In genomic region chr18:21786526-21786925, GRCh38 we compare ENCODE assay signal across 28 cellular contexts.
"Had no signal": no experiment of that assay in that cellular context is flagged by ENCODE, and none has a peak within 500 bp of the region (broad histone marks: within the 10 kb centered on the region; RNA-seq: fewer than 3 reads in every experiment).

No MANE protein-coding gene starts in this region.

- H3K9me3 ChIP-seq: ovary, prostate gland, testis, thyroid gland, vagina had no signal

- H3K27ac Mint-ChIP-seq: memory B cell; naive thymus-derived CD4-positive, alpha-beta T cell; natural killer cell treated with Interleukin-12 subunit alpha and Interleukin-12 subunit beta and Interleukin-15 and Interleukin-18, amount 100 ng/mL, for 72 hours; stimulated activated naive B cell treated with anti-CD40 and anti-IgM and Interleukin-4, amounts not matched to agents 10 μg/mL and 1 μg/mL and 100 μg/mL, for 72 hours had no signal

- H3K36me3 ChIP-seq: ovary, prostate gland had no signal

- ATAC-seq: left cardiac atrium; mucosa of descending colon; naive thymus-derived CD4-positive, alpha-beta T cell; natural killer cell treated with Interleukin-12 subunit alpha and Interleukin-12 subunit beta and Interleukin-15 and Interleukin-18, amount 100 ng/mL, for 72 hours; right cardiac atrium; sciatic nerve; stimulated activated naive B cell treated with anti-CD40 and anti-IgM and Interleukin-4, amounts not matched to agents 10 μg/mL and 1 μg/mL and 100 μg/mL, for 72 hours; stimulated activated naive CD8-positive, alpha-beta T cell treated with anti-CD3 and anti-CD28 coated beads, Interleukin-15, Interleukin-2, amounts not matched to agents 100 U/mL and 50 U/mL, for 24 hours had no signal

- H3K27ac ChIP-seq: left ventricle myocardium inferior, ovary, prostate gland, skin epidermis, stomach, testis, thyroid gland, transverse colon, upper lobe of left lung, vagina had no signal

- H3K27me3 Mint-ChIP-seq: memory B cell; naive thymus-derived CD4-positive, alpha-beta T cell; natural killer cell treated with Interleukin-12 subunit alpha and Interleukin-12 subunit beta and Interleukin-15 and Interleukin-18, amount 100 ng/mL, for 72 hours; stimulated activated naive B cell treated with anti-CD40 and anti-IgM and Interleukin-4, amounts not matched to agents 10 μg/mL and 1 μg/mL and 100 μg/mL, for 72 hours had no signal

- DNase-seq: hippocampal formation; kidney glomerular epithelial cell; left cardiac atrium; left ventricle myocardium inferior; midbrain; mucosa of descending colon; naive thymus-derived CD4-positive, alpha-beta T cell; ovary; retina; right cardiac atrium; stimulated activated CD4-positive, alpha-beta T cell treated with anti-CD3 and anti-CD28 coated beads, Interleukin-12 subunit alpha, Interleukin-12 subunit beta, amount 100 ng/mL, for 4 hours; stimulated activated CD4-positive, alpha-beta T cell treated with anti-CD3 and anti-CD28 coated beads, Interleukin-15, amount 100 ng/mL, for 24 hours; stimulated activated CD4-positive, alpha-beta T cell treated with anti-CD3 and anti-CD28 coated beads, Interleukin-2, amount 100 ng/mL, for 24 hours; stimulated activated CD4-positive, alpha-beta T cell treated with anti-CD3 and anti-CD28 coated beads, Interleukin-4, amount 100 ng/mL, for 1 hour; stimulated activated naive B cell treated with anti-CD40 and anti-IgM and Interleukin-4, amounts not matched to agents 10 μg/mL and 1 μg/mL and 100 μg/mL, for 72 hours; stimulated activated naive CD8-positive, alpha-beta T cell treated with anti-CD3 and anti-CD28 coated beads, Interleukin-15, Interleukin-2, amounts not matched to agents 100 U/mL and 50 U/mL, for 24 hours; stomach; testis; thyroid gland; transverse colon; upper lobe of left lung had no signal

- H3K4me1 Mint-ChIP-seq: memory B cell; stimulated activated naive B cell treated with anti-CD40 and anti-IgM and Interleukin-4, amounts not matched to agents 10 μg/mL and 1 μg/mL and 100 μg/mL, for 72 hours had no signal

- H3K27me3 ChIP-seq: ovary, stomach, testis, thyroid gland, transverse colon, upper lobe of left lung, vagina had no signal

- H3K4me3 Mint-ChIP-seq: memory B cell; naive thymus-derived CD4-positive, alpha-beta T cell; natural killer cell treated with Interleukin-12 subunit alpha and Interleukin-12 subunit beta and Interleukin-15 and Interleukin-18, amount 100 ng/mL, for 72 hours; stimulated activated naive B cell treated with anti-CD40 and anti-IgM and Interleukin-4, amounts not matched to agents 10 μg/mL and 1 μg/mL and 100 μg/mL, for 72 hours had no signal

- H3K4me1 ChIP-seq: left ventricle myocardium inferior, prostate gland, stomach, testis, thyroid gland, transverse colon, upper lobe of left lung, vagina had no signal

- FAIRE-seq: keratinocyte had no signal

- H3K4me3 ChIP-seq: left ventricle myocardium inferior, mucosa of descending colon, ovary, prostate gland, skin epidermis, stomach, testis, thyroid gland, transverse colon, upper lobe of left lung, vagina had no signal
